In genomic region chr13:112012004-112012704, GRCh38 we compare ENCODE assay signal across 1 cellular context.
TF ChIP-seq lines count a peak whose summit lies in the region.

No MANE protein-coding gene starts in this region.

TF ChIP-seq in SK-N-SH, 30 proteins besides CTCF, POLR2A, EP300 and RAD21:
- TF ChIP-seq REST (IDR thresholded peaks at IDR 0.05; ENCODE audit: low read depth, low read length): no peak
